ENCODE assay signal across 8 cellular contexts in genomic region chr7:116954443-116954838, GRCh38. TPM values are rescaled to one million over a fixed set of nuclear protein-coding genes. Genes with fewer than 3 reads are reported as not detected.
DNase-seq lines count a peak whose midpoint lies in the region; ATAC-seq, FAIRE-seq and TF ChIP-seq lines count a peak whose summit lies in the region.

No MANE protein-coding gene starts in this region.

- H3K36me3 Mint-ChIP-seq in osteocyte (ENCODE audit: unreplicated experiment): peaks cover 2% of the 10 kb centered on the region

- no peak overlapping the region for H4K91ac ChIP-seq in H1 (replicated peaks; ENCODE audit: insufficient read length, low read length)

- peak overlapping the region; percentile 76 to 96 (median 92); a peak in 6 of 7 replicates for H3K9ac ChIP-seq in H1 (replicated peaks in 1 of 4; ENCODE audit: extremely low read depth in 1 of 4, low read depth in 3 of 4, low read length in 3 of 4)

- no peak overlapping the region for H2AK5ac ChIP-seq in H1 (ENCODE audit: low read depth, low read length)

- peak overlapping the region; percentile 96 for H3K27ac Mint-ChIP-seq in osteocyte (ENCODE audit: unreplicated experiment)

- peaks cover 3% of the 10 kb centered on the region for H3K23me2 ChIP-seq in H1 (ENCODE audit: low read depth, low read length)

- peak overlapping the region; percentile 80 to 85 for H3K4me2 ChIP-seq in H1 (ENCODE audit: insufficient read depth in 1 of 2, low read depth in 2 of 2, low read length in 2 of 2)

- H3K36me3 ChIP-seq in MG63: no peaks in the 10 kb centered on the region
- H3K36me3 ChIP-seq in H1 (ENCODE audit: control insufficient read depth in 2 of 4, insufficient read depth in 4 of 4, low read length in 3 of 4): no peaks in the 10 kb centered on the region

- no peak for TF ChIP-seq CTCF in H1 (IDR thresholded peaks at IDR 0.05; ENCODE audit: control extremely low read depth in 1 of 3, insufficient read depth in 1 of 3, low read depth in 1 of 3, low read length in 3 of 3)
- no peak for TF ChIP-seq CTCF in osteocyte (IDR thresholded peaks at IDR 0.05)

- no peak overlapping the region for H3K23ac ChIP-seq in H1 (ENCODE audit: insufficient read length)

- TF ChIP-seq POLR2A in H1 (IDR thresholded peaks at IDR 0.05; ENCODE audit: control extremely low read depth in 1 of 2, low read depth in 2 of 2, low read length in 2 of 2): peak in 1 of 2 experiments; percentile 50; a peak in 1 of 3 replicates

- H2BK15ac ChIP-seq in H1 (ENCODE audit: low read length): no peak overlapping the region

- H3K27me3 ChIP-seq in MG63: no peaks in the 10 kb centered on the region
- no peaks in the 10 kb centered on the region for H3K27me3 ChIP-seq in H1 (replicated peaks in 1 of 4; ENCODE audit: control insufficient read depth in 3 of 4, extremely low read depth in 1 of 4, insufficient read depth in 3 of 4, low read length in 3 of 4)

- DNase-seq in MG63 (no peak), H1 (ENCODE audit: low read depth in 1 of 2, low spot score in 2 of 2) (no peak), osteocyte (ENCODE audit: extremely low spot score, unreplicated experiment) (no peak), NCI-H2196 (lab: John Stamatoyannopoulos, UW; ENCODE audit: unreplicated experiment) (no peak), UCSD-AML1 (lab: John Stamatoyannopoulos, UW; ENCODE audit: unreplicated experiment) (no peak)
- no peak for DNase-seq in activated CD4-positive, alpha-beta T cell treated with anti-CD3 and anti-CD28 coated beads for 48 hours

- no peak for FAIRE-seq in H1 (lab: Jason Lieb, UNC)

- no peak for TF ChIP-seq RAD21 in H1 (IDR thresholded peaks at IDR 0.05 in 1 of 2, conservative IDR thresholded peaks at IDR 0.05 in 1 of 2; ENCODE audit: low read depth in 2 of 2, low read length in 2 of 2)

- H3K27ac ChIP-seq in H1 (ENCODE audit: low read depth, low read length): peak overlapping the region; percentile 87

- no peak for TF ChIP-seq EP300 in H1 (IDR thresholded peaks at IDR 0.05; ENCODE audit: borderline replicate concordance in 1 of 2, low read depth in 2 of 2, low read length in 2 of 2)

- H3K79me1 ChIP-seq in H1 (ENCODE audit: low read depth, low read length): no peaks in the 10 kb centered on the region

- H4K8ac ChIP-seq in H1 (ENCODE audit: extremely low read depth, insufficient read depth, low read length): no peak overlapping the region

- no peak overlapping the region for H3K4ac ChIP-seq in H1 (replicated peaks; ENCODE audit: insufficient read length, low read depth, low read length)

- no peak overlapping the region for H2BK120ac ChIP-seq in H1 (replicated peaks; ENCODE audit: low read depth, low read length)

- CTCF ChIA-PET in H1 (lab: Charles Lee; ENCODE audit: partially characterized antibody): interaction anchor here (0.6 to 2.7 kb wide), 9 partner anchors 10 to 258 kb away, joined by 3 to 10 read pairs (median 3); no protein-coding TSS in a partner anchor

- H3K4me1 Mint-ChIP-seq in osteocyte (ENCODE audit: unreplicated experiment): peaks cover 38% of the 10 kb centered on the region

- H3K79me2 ChIP-seq in H1 (ENCODE audit: control insufficient read depth in 1 of 2, insufficient read depth in 2 of 2, low read length in 2 of 2): peaks cover 0 to 31% of the 10 kb centered on the region in 2 experiments; a peak in 2 of 4 replicates

- H3K4me1 ChIP-seq in H1 (replicated peaks in 1 of 4; ENCODE audit: control insufficient read depth in 3 of 4, insufficient read depth in 4 of 4, low read length in 3 of 4): peaks cover 0 to 12% (median 6%) of the 10 kb centered on the region in 4 experiments; a peak in 3 of 7 replicates

- no peak overlapping the region for H2BK12ac ChIP-seq in H1 (ENCODE audit: low read depth, low read length)

- H3K4me3 Mint-ChIP-seq in osteocyte (ENCODE audit: unreplicated experiment): peak overlapping the region; percentile 90

- H3K4me3 ChIP-seq in GM08714 (ENCODE audit: low read length) (peak overlapping the region; percentile 99), MG63 (peak overlapping the region; percentile 58), H1 (ENCODE audit: extremely low read depth in 1 of 4, insufficient read depth in 2 of 4, low read depth in 3 of 4, low read length in 4 of 4) (peak overlapping the region; percentile 80 to 97 (median 89))

- no peak overlapping the region for H3K14ac ChIP-seq in H1 (ENCODE audit: insufficient read length)

- 0 out of 2 replicates have a peak overlapping the region, but pooled peaks have one; percentile 62 for H2BK5ac ChIP-seq in H1 (ENCODE audit: low read depth, low read length)

- H3K18ac ChIP-seq in H1 (ENCODE audit: extremely low read depth, low read length): peak overlapping the region; percentile 56; the same call in 1 of the 2 replicates

- H3K9me3 ChIP-seq in MG63: no peaks in the 10 kb centered on the region
- H3K9me3 ChIP-seq in H1 (ENCODE audit: insufficient read depth in 2 of 2, low read depth in 1 of 2, low read length in 1 of 2): no peaks in the 10 kb centered on the region

- POLR2A ChIA-PET in H1 (lab: Charles Lee; ENCODE audit: partially characterized antibody): interaction anchor here (0.8 to 3.4 kb wide), 11 partner anchors 10 to 287 kb away, joined by 3 to 34 read pairs (median 4); no protein-coding TSS in a partner anchor

- H4K20me1 ChIP-seq in H1 (replicated peaks in 1 of 2; ENCODE audit: control insufficient read depth in 1 of 2, insufficient read depth in 2 of 2, low read length in 2 of 2): no peaks in the 10 kb centered on the region

- WGBS in H1 (ENCODE audit: extremely low coverage in 1 of 2, insufficient coverage in 1 of 2, insufficient read length in 1 of 2, insufficient replicate concordance in 2 of 2, low coverage in 1 of 2, low lambda C conversion rate in 2 of 2, missing lambda C conversion rate in 1 of 2), 2 experiments: 11% methylated on average over 8 of the region's 8 CpGs; no CpG with 5 or more reads in 1 of the 2 experiments

- no peak overlapping the region for H2AFZ ChIP-seq in H1 (ENCODE audit: low read length)

- H4K5ac ChIP-seq in H1 (ENCODE audit: insufficient read length, low read depth, low read length): no peak overlapping the region

- no peaks in the 10 kb centered on the region for H3K9me3 Mint-ChIP-seq in osteocyte (ENCODE audit: unreplicated experiment)

- no peak overlapping the region for H2BK20ac ChIP-seq in H1 (ENCODE audit: low read length)

- ATAC-seq in GM18873 (IDR thresholded peaks at IDR 0.05; ENCODE audit: low FRiP score, unreplicated experiment): no peak

- H3K56ac ChIP-seq in H1 (replicated peaks; ENCODE audit: insufficient read length, low read depth, low read length): peak overlapping the region; percentile 13

- no peaks in the 10 kb centered on the region for H3K27me3 Mint-ChIP-seq in osteocyte (ENCODE audit: unreplicated experiment)

TF ChIP-seq in H1, 55 proteins besides CTCF, POLR2A, EP300 and RAD21:
- TF ChIP-seq POLR2AphosphoS5 (IDR thresholded peaks at IDR 0.05; ENCODE audit: low read depth, low read length): no peak
- TF ChIP-seq E2F6 (IDR thresholded peaks at IDR 0.05): peak; percentile 65; the same call in 1 of the 2 replicates
- TF ChIP-seq MAX (IDR thresholded peaks at IDR 0.05): peak; percentile 89
- TF ChIP-seq SIRT6 (IDR thresholded peaks at IDR 0.05; ENCODE audit: low read length): no peak
- peak; percentile 4 for TF ChIP-seq ASH2L (IDR thresholded peaks at IDR 0.05; ENCODE audit: low read length)
TF ChIP-seq in H1: peak in this region for 3.

RNA-seq across cellular contexts. Expression of gene ST7, which starts 1.1 kb away (rescaled TPM):
- 13.7 and 14.4 TPM in 2 replicates for total RNA-seq in MG63 (2014; rRNA removed; shearing (Covaris generic); ENCODE audit: low replicate concordance)
- 17.4 and 18.0 TPM in 2 replicates for total RNA-seq in H1 (2021; fragmentation: NEBNext Ultra II Directional; extraction: Animal tissue kit (Norgen Biotek cat#: 25700))
- 10.1 and 16.3 TPM in 2 replicates for polyA plus RNA-seq in H1 (2011; rRNA removed)
- polyA plus RNA-seq in H1 (2011; cell fraction: cytosol; rRNA removed): 10.8 TPM
- polyA plus RNA-seq in H1 (2011; cell fraction: nucleus; rRNA removed): 9.2 TPM
- polyA plus RNA-seq in H1 (2012, experiment 1 of 2): 11.2 to 15.5 TPM (median 12.8 TPM) in 4 replicates
- 9.4 TPM for polyA plus RNA-seq in H1 (2012, experiment 2 of 2)
- 16.7 TPM for polyA plus RNA-seq in H1 (2013, experiment 1 of 2)
- polyA plus RNA-seq in H1 (2013, experiment 2 of 2): 18.0 TPM
- polyA minus RNA-seq in H1 (2011; rRNA and poly(A)+ RNA removed): 19.0 and 22.6 TPM in 2 replicates
- polyA minus RNA-seq in H1 (2011; cell fraction: cytosol; rRNA and poly(A)+ RNA removed): 11.4 TPM
- 29.3 TPM for polyA minus RNA-seq in H1 (2011; cell fraction: nucleus; rRNA and poly(A)+ RNA removed)
- total RNA-seq in osteocyte: 68.5 and 72.7 TPM in 2 replicates
